ENCODE assay signal across 14 cellular contexts in genomic region chr16:2497116-2497630, GRCh38. TPM values are rescaled to one million over a fixed set of nuclear protein-coding genes. Genes with fewer than 3 reads are reported as not detected.
DNase-seq lines count a peak whose midpoint lies in the region; ATAC-seq and TF ChIP-seq lines count a peak whose summit lies in the region.
"Had no signal": no experiment of that assay in that cellular context is flagged by ENCODE, and none has a peak within 500 bp of the region (broad histone marks: within the 10 kb centered on the region; RNA-seq: fewer than 3 reads in every experiment).

No MANE protein-coding gene starts in this region.

- TF ChIP-seq POLR2A in suprapubic skin (IDR thresholded peaks at IDR 0.05): no peak

- H3K4me3 ChIP-seq in fibroblast of mammary gland (ENCODE audit: control insufficient read depth, low read depth, low read length): no peak overlapping the region
- no peak overlapping the region for H3K4me3 ChIP-seq in suprapubic skin
- H3K4me3 ChIP-seq: gastroesophageal sphincter had no signal

- peak overlapping the region; percentile 88 for H3K27ac ChIP-seq in suprapubic skin

- DNase-seq in NCI-H2196 (lab: John Stamatoyannopoulos, UW; ENCODE audit: unreplicated experiment): peak; percentile 39
- no peak for DNase-seq in NCI-H2196 treated with DMSO at 0.1 percent for 48 hours (lab: John Stamatoyannopoulos, UW; ENCODE audit: unreplicated experiment)
- peak; percentile 33 for DNase-seq in fibroblast of mammary gland (ENCODE audit: low read depth)
- no peak for DNase-seq in suprapubic skin (ENCODE audit: low spot score in 2 of 2)
- DNase-seq: 8988T; caudate nucleus; NCI-H1048; stimulated activated CD4-positive, alpha-beta T cell treated with anti-CD3 and anti-CD28 coated beads, Interleukin-12 subunit alpha, Interleukin-12 subunit beta, amount 100 ng/mL, for 4 hours; T1000 had no signal

- H3K36me3 ChIP-seq in suprapubic skin: peaks cover 7% of the 10 kb centered on the region

- TF ChIP-seq CTCF in fibroblast of mammary gland (conservative IDR thresholded peaks at IDR 0.05; ENCODE audit: control insufficient read depth, insufficient read depth, low read depth, low read length): no peak
- TF ChIP-seq CTCF in suprapubic skin (IDR thresholded peaks at IDR 0.05): no peak

- no peaks in the 10 kb centered on the region for H3K9me3 ChIP-seq in suprapubic skin
- H3K9me3 ChIP-seq: gastroesophageal sphincter had no signal

- ATAC-seq in GM19351 (IDR thresholded peaks at IDR 0.05; ENCODE audit: unreplicated experiment): no peak
- no peak for ATAC-seq in HG02870 (IDR thresholded peaks at IDR 0.05; ENCODE audit: unreplicated experiment)
- ATAC-seq: gastroesophageal sphincter; stimulated activated memory B cell treated with anti-CD40 and anti-IgM and Interleukin-4, amounts not matched to agents 10 μg/mL and 1 μg/mL and 100 μg/mL, for 72 hours had no signal

- no peak for TF ChIP-seq EP300 in suprapubic skin (IDR thresholded peaks at IDR 0.05)

- H3K4me1 ChIP-seq in suprapubic skin: peaks cover 67% of the 10 kb centered on the region

- no peaks in the 10 kb centered on the region for H3K27me3 ChIP-seq in suprapubic skin
- H3K27me3 ChIP-seq: gastroesophageal sphincter had no signal

- WGBS in suprapubic skin: 58% methylated on average over 6 of the region's 21 CpGs

RNA-seq across cellular contexts. Expression of gene ATP6V0C, which starts 16.6 kb away (rescaled TPM):
- 100 to 1,000 TPM; 103 to 147 (median 120) TPM for total RNA-seq in suprapubic skin

RNA-seq across cellular contexts. Expression of gene TBC1D24, which starts 22.2 kb away (rescaled TPM):
- 10 to 100 TPM; 10.8 to 23.6 (median 16.5) TPM for total RNA-seq in suprapubic skin

RNA-seq across cellular contexts. Expression of gene AMDHD2, which starts 23.0 kb away (rescaled TPM):
- total RNA-seq in suprapubic skin: 10 to 100 TPM; 27.0 to 42.7 (median 38.0) TPM

RNA-seq across cellular contexts. Expression of gene NTN3, which starts 26.1 kb away (rescaled TPM):
- total RNA-seq in suprapubic skin: not detected
- total RNA-seq: gastroesophageal sphincter, mesenteric fat pad had no signal

RNA-seq across cellular contexts. Expression of gene CEMP1, which starts 34.0 kb away (rescaled TPM):
- total RNA-seq in suprapubic skin: 1 to 10 TPM in 2 of 4 donors, under 1 TPM in 1, not detected in 1; 0.34 to 3.9 (median 3.5) TPM
- total RNA-seq: mesenteric fat pad had no signal

Comparison
In these comparisons a context has a peak if more than half of its experiments do, and no peak if none do; other contexts are left out.
1. DNase-seq: peak in NCI-H2196 (single experiment) and fibroblast of mammary gland (single experiment); none in NCI-H2196 treated with DMSO at 0.1 percent for 48 hours (single experiment) and suprapubic skin (0 of 2).